Comparison of ENCODE assay signal across 1 cellular context in the genomic region with DNA sequence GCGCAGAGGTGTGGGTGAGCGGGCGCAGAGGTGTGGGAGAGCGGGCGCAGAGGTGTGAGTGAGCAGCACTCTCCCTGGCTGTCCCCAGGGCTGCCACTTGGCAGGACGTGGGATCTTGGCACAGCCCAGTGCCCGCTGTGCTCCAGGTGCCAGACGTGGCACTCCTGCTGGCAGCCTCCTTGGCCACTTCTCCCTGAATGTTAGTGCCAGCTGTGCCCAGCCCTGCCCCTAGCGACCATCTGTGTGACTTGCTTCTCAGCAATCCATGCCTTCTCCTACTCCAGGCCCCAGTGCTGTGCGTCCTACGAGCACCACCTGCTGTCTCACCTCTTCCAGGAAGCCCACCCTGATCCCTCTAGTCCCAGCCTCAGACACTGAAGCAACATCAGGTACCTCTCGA.
TF ChIP-seq lines count a peak whose summit lies in the region.

No MANE protein-coding gene starts in this region.

TF ChIP-seq in HCT116, 20 proteins besides CTCF, POLR2A, EP300 and RAD21 (continued from another document):
- no peak for TF ChIP-seq REST (IDR thresholded peaks at IDR 0.05; ENCODE audit: low read depth)
